Comparison of ENCODE assay signal across 1 cellular context in genomic region chr2:146147448-146148012, GRCh38.
TF ChIP-seq lines count a peak whose summit lies in the region.

No MANE protein-coding gene starts in this region.

TF ChIP-seq in SK-N-SH, 30 proteins besides CTCF, POLR2A, EP300 and RAD21 (continued from another document):
- no peak for TF ChIP-seq PBX3 (IDR thresholded peaks at IDR 0.05)
- no peak for TF ChIP-seq RXRA (IDR thresholded peaks at IDR 0.05; ENCODE audit: borderline replicate concordance, low read depth)
- TF ChIP-seq SIN3A (IDR thresholded peaks at IDR 0.05; ENCODE audit: borderline replicate concordance, low read depth, low read length), result no peak
- no peak for TF ChIP-seq GATA2 (CRISPR knock-in tag; IDR thresholded peaks at IDR 0.05)
- no peak for TF ChIP-seq MXI1 (IDR thresholded peaks at IDR 0.05; ENCODE audit: low read depth, low read length)
- TF ChIP-seq TAF1 (IDR thresholded peaks at IDR 0.05; ENCODE audit: borderline replicate concordance, low read depth, low read length), result no peak
- no peak for TF ChIP-seq MEF2A (IDR thresholded peaks at IDR 0.05; ENCODE audit: borderline replicate concordance, low read depth)
- TF ChIP-seq POLR2AphosphoS5 (IDR thresholded peaks at IDR 0.05; ENCODE audit: low read depth, low read length), result no peak
